9 cellular contexts compared by ENCODE assay signal in the genomic region with DNA sequence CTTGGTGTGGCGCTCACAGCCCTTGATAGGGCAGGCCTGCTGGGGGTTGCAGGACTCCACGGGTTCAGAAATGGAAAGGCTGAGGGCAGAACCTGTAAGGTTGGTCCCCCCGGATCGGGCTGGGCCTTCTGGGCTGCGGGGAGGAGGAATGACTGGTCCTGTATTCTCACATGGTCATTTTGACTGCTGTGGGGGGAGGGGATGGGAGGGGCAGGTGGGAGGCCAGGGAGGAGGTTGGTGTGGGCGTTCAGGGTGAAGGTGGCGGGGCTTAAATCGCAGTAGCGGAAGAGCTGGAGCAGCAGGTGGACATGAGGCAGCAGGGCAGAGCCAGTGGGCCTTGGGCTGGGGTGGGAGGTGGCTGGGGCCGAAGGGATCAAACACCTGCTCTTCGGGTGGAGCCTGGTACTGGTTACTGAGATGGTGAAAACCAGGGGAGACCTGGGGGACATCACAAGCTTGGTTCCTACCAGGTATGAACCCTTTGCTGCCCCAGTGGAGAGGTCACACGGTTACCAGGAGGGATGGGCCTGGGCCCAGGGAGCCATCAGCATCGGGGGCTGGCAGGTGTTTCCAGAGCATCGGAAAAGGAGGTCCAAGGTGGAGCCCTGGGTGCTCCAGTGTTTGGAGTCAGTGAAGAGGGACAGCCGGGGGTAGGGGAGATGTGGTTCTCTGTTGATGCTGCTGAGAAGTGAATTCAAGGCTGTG. TPM values are rescaled to one million over a fixed set of nuclear protein-coding genes. Genes with fewer than 3 reads are reported as not detected.
DNase-seq lines count a peak whose midpoint lies in the region; ATAC-seq lines count a peak whose summit lies in the region.
"Had no signal": no experiment of that assay in that cellular context is flagged by ENCODE, and none has a peak within 500 bp of the region (broad histone marks: within the 10 kb centered on the region; RNA-seq: fewer than 3 reads in every experiment).

No MANE protein-coding gene starts in this region.

- H2AFZ ChIP-seq in ACC112 (ENCODE audit: low read length, unreplicated experiment) = no peak overlapping the region

- WGBS in mesodermal cell (ENCODE audit: insufficient coverage in 2 of 2), 2 experiments = 94 to 99% methylated on average over 15 of the region's 15 CpGs

- H3K36me3 Mint-ChIP-seq in activated naive CD8-positive, alpha-beta T cell treated with anti-CD3 and anti-CD28 coated beads, Interleukin-2, amount 10 ng/mL, durations not matched to agents 7 days and 5 days = peaks cover 1% of the 10 kb centered on the region

- no peak overlapping the region for H3K9ac ChIP-seq in HUES6 (ENCODE audit: low read length)

- no peaks in the 10 kb centered on the region for H3K27me3 Mint-ChIP-seq in activated naive CD8-positive, alpha-beta T cell treated with anti-CD3 and anti-CD28 coated beads, Interleukin-2, amount 10 ng/mL, durations not matched to agents 7 days and 5 days

- peak overlapping the region; percentile 95 for H3K4me3 Mint-ChIP-seq in activated naive CD8-positive, alpha-beta T cell treated with anti-CD3 and anti-CD28 coated beads, Interleukin-2, amount 10 ng/mL, durations not matched to agents 7 days and 5 days

- H3K9me3 ChIP-seq in HUES6 (ENCODE audit: control insufficient read depth, insufficient read depth, low read depth, low read length) (no peaks in the 10 kb centered on the region), mesodermal cell (ENCODE audit: control insufficient read depth, low read length) (no peaks in the 10 kb centered on the region)

- H3K4me1 ChIP-seq in ACC112 (ENCODE audit: control insufficient read depth, insufficient read depth, low read length, unreplicated experiment) = peaks cover 7% of the 10 kb centered on the region
- H3K4me1 ChIP-seq in HUES6 (ENCODE audit: control insufficient read depth, insufficient read depth, low read length) = peaks cover 21% of the 10 kb centered on the region
- peaks cover 8% of the 10 kb centered on the region for H3K4me1 ChIP-seq in mesodermal cell (ENCODE audit: control insufficient read depth, insufficient read depth, low read length, poor library complexity, severe bottlenecking)

- H3K9me3 Mint-ChIP-seq in activated naive CD8-positive, alpha-beta T cell treated with anti-CD3 and anti-CD28 coated beads, Interleukin-2, amount 10 ng/mL, durations not matched to agents 7 days and 5 days = no peaks in the 10 kb centered on the region

- H3K27me3 ChIP-seq in ACC112 (ENCODE audit: insufficient read depth, low read length) (no peaks in the 10 kb centered on the region), HUES6 (ENCODE audit: control insufficient read depth, insufficient read depth, low read length) (no peaks in the 10 kb centered on the region; the same call in 1 of the 2 replicates)

- no peak for ATAC-seq in activated naive CD8-positive, alpha-beta T cell treated with anti-CD3 and anti-CD28 coated beads, Interleukin-2, amount 10 ng/mL, durations not matched to agents 7 days and 5 days (ENCODE audit: low read depth)
- no peak for ATAC-seq in HG02588 (IDR thresholded peaks at IDR 0.05; ENCODE audit: unreplicated experiment)

- H3K79me2 ChIP-seq in ACC112 (ENCODE audit: control insufficient read depth, insufficient read depth, low read length, unreplicated experiment) = peaks cover 16% of the 10 kb centered on the region

- POLR2A ChIA-PET in activated naive CD8-positive, alpha-beta T cell treated with anti-CD3 and anti-CD28 coated beads, Interleukin-2, amount 10 ng/mL, durations not matched to agents 7 days and 5 days (lab: Charles Lee) = no interaction called here

- H3K27ac Mint-ChIP-seq in activated naive CD8-positive, alpha-beta T cell treated with anti-CD3 and anti-CD28 coated beads, Interleukin-2, amount 10 ng/mL, durations not matched to agents 7 days and 5 days = no peak overlapping the region

- H3K4me1 Mint-ChIP-seq in activated naive CD8-positive, alpha-beta T cell treated with anti-CD3 and anti-CD28 coated beads, Interleukin-2, amount 10 ng/mL, durations not matched to agents 7 days and 5 days = peaks cover 4% of the 10 kb centered on the region

- peak overlapping the region; percentile 87; the same call in 1 of the 2 replicates for H3K4me3 ChIP-seq in ACC112 (ENCODE audit: low read depth, low read length)
- H3K4me3 ChIP-seq in HUES6 (ENCODE audit: low read depth, low read length) = peak overlapping the region; percentile 96; the same call in 1 of the 2 replicates
- peak overlapping the region; percentile 89 for H3K4me3 ChIP-seq in mesodermal cell (ENCODE audit: extremely low read depth, insufficient read depth, low read length, poor library complexity, severe bottlenecking)

- H3K27ac ChIP-seq in ACC112 (ENCODE audit: low read depth, low read length) (no peak overlapping the region), HUES6 (ENCODE audit: low read depth, low read length) (no peak overlapping the region), mesodermal cell (ENCODE audit: low read depth, low read length, severe bottlenecking) (no peak overlapping the region)

- peak; percentile 9 for DNase-seq in activated naive CD8-positive, alpha-beta T cell treated with anti-CD3 and anti-CD28 coated beads, Interleukin-2, amount 10 ng/mL, durations not matched to agents 7 days and 5 days
- DNase-seq in DMS79 treated with DMSO at 0.1 percent for 48 hours (lab: John Stamatoyannopoulos, UW) (no peak), putamen (ENCODE audit: low spot score) (no peak)
- DNase-seq in activated CD8-positive, alpha-beta memory T cell treated with anti-CD3 and anti-CD28 coated beads, Interleukin-2, amount 50 U/mL, for 48 hours = no peak
- DNase-seq: midbrain had no signal

- H3K36me3 ChIP-seq in ACC112 (ENCODE audit: insufficient read depth, low read length) (peaks cover 9% of the 10 kb centered on the region; the same call in 1 of the 2 replicates), HUES6 (ENCODE audit: control insufficient read depth, insufficient read depth, low read length) (peaks cover 38% of the 10 kb centered on the region), mesodermal cell (ENCODE audit: control insufficient read depth, insufficient read depth, low read length) (peaks cover 39% of the 10 kb centered on the region)

RNA-seq across cellular contexts. Expression of a gene that starts 1.8 kb away (rescaled TPM):
- total RNA-seq in activated naive CD8-positive, alpha-beta T cell treated with anti-CD3 and anti-CD28 coated beads, Interleukin-2, amount 10 ng/mL, durations not matched to agents 7 days and 5 days = 10 to 100 TPM; 29.3 to 30.1 TPM
- 60.1 TPM for polyA plus RNA-seq in mesodermal cell (2013, experiment 1 of 2)
- polyA plus RNA-seq in mesodermal cell (2013, experiment 2 of 2) = 55.5 TPM

RNA-seq across cellular contexts. Expression of a gene that starts 18.9 kb away (rescaled TPM):
- total RNA-seq in activated naive CD8-positive, alpha-beta T cell treated with anti-CD3 and anti-CD28 coated beads, Interleukin-2, amount 10 ng/mL, durations not matched to agents 7 days and 5 days = not detected
- 3.2 TPM for polyA plus RNA-seq in mesodermal cell (2013, experiment 1 of 2)
- polyA plus RNA-seq in mesodermal cell (2013, experiment 2 of 2) = 1.8 TPM

RNA-seq across cellular contexts. Expression of a gene that starts 22.7 kb away (rescaled TPM):
- total RNA-seq in activated naive CD8-positive, alpha-beta T cell treated with anti-CD3 and anti-CD28 coated beads, Interleukin-2, amount 10 ng/mL, durations not matched to agents 7 days and 5 days = under 1 TPM; 0.17 to 0.28 TPM
- 22.5 TPM for polyA plus RNA-seq in mesodermal cell (2013, experiment 1 of 2)
- polyA plus RNA-seq in mesodermal cell (2013, experiment 2 of 2) = 19.3 TPM

RNA-seq across cellular contexts. Expression of a gene that starts 43.6 kb away (rescaled TPM):
- not detected for total RNA-seq in activated naive CD8-positive, alpha-beta T cell treated with anti-CD3 and anti-CD28 coated beads, Interleukin-2, amount 10 ng/mL, durations not matched to agents 7 days and 5 days
- polyA plus RNA-seq in mesodermal cell (2013, experiment 1 of 2) = 2.5 TPM
- 1.9 TPM for polyA plus RNA-seq in mesodermal cell (2013, experiment 2 of 2)

RNA-seq across cellular contexts. Expression of a gene that starts 59.2 kb away (rescaled TPM):
- not detected for total RNA-seq in activated naive CD8-positive, alpha-beta T cell treated with anti-CD3 and anti-CD28 coated beads, Interleukin-2, amount 10 ng/mL, durations not matched to agents 7 days and 5 days
- polyA plus RNA-seq in mesodermal cell (2013, experiment 1 of 2) = 4.8 TPM
- polyA plus RNA-seq in mesodermal cell (2013, experiment 2 of 2) = 4.2 TPM
